Comparison of ENCODE assay signal across 1 cellular context in genomic region chr18:79588636-79589481, GRCh38.
A peak's percentile ranks its signal among the peaks of the same experiment; 100 is the strongest.
TF ChIP-seq lines count a peak whose summit lies in the region.

No MANE protein-coding gene starts in this region.

TF ChIP-seq in HepG2, 621 proteins besides CTCF, POLR2A, EP300 and RAD21 (continued from another document):
- TF ChIP-seq, protein P1, sequence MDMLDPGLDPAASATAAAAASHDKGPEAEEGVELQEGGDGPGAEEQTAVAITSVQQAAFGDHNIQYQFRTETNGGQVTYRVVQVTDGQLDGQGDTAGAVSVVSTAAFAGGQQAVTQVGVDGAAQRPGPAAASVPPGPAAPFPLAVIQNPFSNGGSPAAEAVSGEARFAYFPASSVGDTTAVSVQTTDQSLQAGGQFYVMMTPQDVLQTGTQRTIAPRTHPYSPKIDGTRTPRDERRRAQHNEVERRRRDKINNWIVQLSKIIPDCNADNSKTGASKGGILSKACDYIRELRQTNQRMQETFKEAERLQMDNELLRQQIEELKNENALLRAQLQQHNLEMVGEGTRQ (IDR thresholded peaks at IDR 0.05; ENCODE audit: low read depth, low read length) = no peak
- TF ChIP-seq, protein P1 (CRISPR knock-in tag; IDR thresholded peaks at IDR 0.05; ENCODE audit: borderline replicate concordance) = peak; percentile 49; the same call in 1 of the 2 replicates
- TF ChIP-seq ZFP41 (CRISPR knock-in tag; IDR thresholded peaks at IDR 0.05; ENCODE audit: borderline replicate concordance) = peak; percentile 75; the same call in 1 of the 2 replicates
- peak; percentile 25; the same call in 1 of the 2 replicates for TF ChIP-seq ZNF614 (CRISPR knock-in tag; IDR thresholded peaks at IDR 0.05; ENCODE audit: borderline replicate concordance)
- TF ChIP-seq TEF (CRISPR knock-in tag; IDR thresholded peaks at IDR 0.05) = peak; percentile 31; the same call in 1 of the 2 replicates
- peak; percentile 74; the same call in 1 of the 2 replicates for TF ChIP-seq HES4 (CRISPR knock-in tag; IDR thresholded peaks at IDR 0.05; ENCODE audit: borderline replicate concordance)
- 0 out of 2 replicates have a peak, but pooled peaks have one; percentile 44 for TF ChIP-seq ZNF34 (CRISPR knock-in tag; IDR thresholded peaks at IDR 0.05; ENCODE audit: borderline replicate concordance)
- TF ChIP-seq HNF4A (CRISPR knock-in tag; IDR thresholded peaks at IDR 0.05) = peak; percentile 74
- TF ChIP-seq ZNF136 (CRISPR knock-in tag; IDR thresholded peaks at IDR 0.05; ENCODE audit: low read depth) = 0 out of 2 replicates have a peak, but pooled peaks have one; percentile 15
- peak; percentile 55; the same call in 1 of the 2 replicates for TF ChIP-seq KAT8 (CRISPR knock-in tag; IDR thresholded peaks at IDR 0.05)
- TF ChIP-seq, protein P2, sequence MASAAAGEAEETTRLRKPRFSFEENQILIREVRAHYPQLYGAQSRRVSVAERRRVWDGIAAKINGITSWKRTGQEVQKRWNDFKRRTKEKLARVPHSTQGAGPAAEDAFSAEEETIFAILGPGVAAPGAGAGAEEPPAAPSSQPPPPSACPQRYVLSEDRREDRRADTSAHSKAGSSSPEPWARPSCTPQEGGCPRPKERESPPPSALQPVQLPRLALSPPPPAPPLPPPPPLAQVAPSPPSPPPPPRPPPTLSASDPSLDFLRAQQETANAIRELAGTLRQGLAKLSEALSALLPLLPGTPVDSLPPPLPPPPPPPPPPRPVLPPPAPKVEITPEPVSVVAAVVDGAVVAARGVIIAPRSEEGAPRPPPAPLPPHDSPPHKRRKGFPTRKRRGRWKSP (CRISPR knock-in tag; IDR thresholded peaks at IDR 0.05) = 0 out of 2 replicates have a peak, but pooled peaks have one; percentile 39
- peak; percentile 50; the same call in 1 of the 2 replicates for TF ChIP-seq IRF2 (CRISPR knock-in tag; IDR thresholded peaks at IDR 0.05)
- 0 out of 2 replicates have a peak, but pooled peaks have one; percentile 71 for TF ChIP-seq PBX3 (CRISPR knock-in tag; IDR thresholded peaks at IDR 0.05; ENCODE audit: borderline replicate concordance)
- no peak for TF ChIP-seq ZNF703 (CRISPR knock-in tag; IDR thresholded peaks at IDR 0.05; ENCODE audit: borderline replicate concordance)
- peak; percentile 64; the same call in 1 of the 2 replicates for TF ChIP-seq SRY (CRISPR knock-in tag; IDR thresholded peaks at IDR 0.05)
- TF ChIP-seq BORCS8-MEF2B (CRISPR knock-in tag; IDR thresholded peaks at IDR 0.05) = peak; percentile 92
- TF ChIP-seq, protein P3, sequence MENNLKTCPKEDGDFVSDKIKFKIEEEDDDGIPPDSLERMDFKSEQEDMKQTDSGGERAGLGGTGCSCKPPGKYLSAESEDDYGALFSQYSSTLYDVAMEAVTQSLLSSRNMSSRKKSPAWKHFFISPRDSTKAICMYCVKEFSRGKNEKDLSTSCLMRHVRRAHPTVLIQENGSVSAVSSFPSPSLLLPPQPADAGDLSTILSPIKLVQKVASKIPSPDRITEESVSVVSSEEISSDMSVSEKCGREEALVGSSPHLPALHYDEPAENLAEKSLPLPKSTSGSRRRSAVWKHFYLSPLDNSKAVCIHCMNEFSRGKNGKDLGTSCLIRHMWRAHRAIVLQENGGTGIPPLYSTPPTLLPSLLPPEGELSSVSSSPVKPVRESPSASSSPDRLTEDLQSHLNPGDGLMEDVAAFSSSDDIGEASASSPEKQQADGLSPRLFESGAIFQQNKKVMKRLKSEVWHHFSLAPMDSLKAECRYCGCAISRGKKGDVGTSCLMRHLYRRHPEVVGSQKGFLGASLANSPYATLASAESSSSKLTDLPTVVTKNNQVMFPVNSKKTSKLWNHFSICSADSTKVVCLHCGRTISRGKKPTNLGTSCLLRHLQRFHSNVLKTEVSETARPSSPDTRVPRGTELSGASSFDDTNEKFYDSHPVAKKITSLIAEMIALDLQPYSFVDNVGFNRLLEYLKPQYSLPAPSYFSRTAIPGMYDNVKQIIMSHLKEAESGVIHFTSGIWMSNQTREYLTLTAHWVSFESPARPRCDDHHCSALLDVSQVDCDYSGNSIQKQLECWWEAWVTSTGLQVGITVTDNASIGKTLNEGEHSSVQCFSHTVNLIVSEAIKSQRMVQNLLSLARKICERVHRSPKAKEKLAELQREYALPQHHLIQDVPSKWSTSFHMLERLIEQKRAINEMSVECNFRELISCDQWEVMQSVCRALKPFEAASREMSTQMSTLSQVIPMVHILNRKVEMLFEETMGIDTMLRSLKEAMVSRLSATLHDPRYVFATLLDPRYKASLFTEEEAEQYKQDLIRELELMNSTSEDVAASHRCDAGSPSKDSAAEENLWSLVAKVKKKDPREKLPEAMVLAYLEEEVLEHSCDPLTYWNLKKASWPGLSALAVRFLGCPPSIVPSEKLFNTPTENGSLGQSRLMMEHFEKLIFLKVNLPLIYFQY (CRISPR knock-in tag; IDR thresholded peaks at IDR 0.05; ENCODE audit: borderline replicate concordance) = peak; percentile 47; the same call in 1 of the 2 replicates
- peak in 1 of 2 experiments; percentile 37; a peak in 2 of 4 replicates for TF ChIP-seq MAFK (conservative IDR thresholded peaks at IDR 0.05 in 1 of 2, IDR thresholded peaks at IDR 0.05 in 1 of 2; ENCODE audit: low read length in 2 of 2)
- no peak for TF ChIP-seq NR2F6 (IDR thresholded peaks at IDR 0.05)
- TF ChIP-seq NR2F6 (CRISPR knock-in tag; IDR thresholded peaks at IDR 0.05) = peak; percentile 39; the same call in 1 of the 2 replicates
- peak; percentile 60; the same call in 1 of the 2 replicates for TF ChIP-seq FOSL2 (CRISPR knock-in tag; IDR thresholded peaks at IDR 0.05)
- TF ChIP-seq NR2F1 (CRISPR knock-in tag; IDR thresholded peaks at IDR 0.05) = no peak
- TF ChIP-seq ZNF430 (CRISPR knock-in tag; IDR thresholded peaks at IDR 0.05) = peak; percentile 76; the same call in 1 of the 2 replicates
- TF ChIP-seq, protein P4, sequence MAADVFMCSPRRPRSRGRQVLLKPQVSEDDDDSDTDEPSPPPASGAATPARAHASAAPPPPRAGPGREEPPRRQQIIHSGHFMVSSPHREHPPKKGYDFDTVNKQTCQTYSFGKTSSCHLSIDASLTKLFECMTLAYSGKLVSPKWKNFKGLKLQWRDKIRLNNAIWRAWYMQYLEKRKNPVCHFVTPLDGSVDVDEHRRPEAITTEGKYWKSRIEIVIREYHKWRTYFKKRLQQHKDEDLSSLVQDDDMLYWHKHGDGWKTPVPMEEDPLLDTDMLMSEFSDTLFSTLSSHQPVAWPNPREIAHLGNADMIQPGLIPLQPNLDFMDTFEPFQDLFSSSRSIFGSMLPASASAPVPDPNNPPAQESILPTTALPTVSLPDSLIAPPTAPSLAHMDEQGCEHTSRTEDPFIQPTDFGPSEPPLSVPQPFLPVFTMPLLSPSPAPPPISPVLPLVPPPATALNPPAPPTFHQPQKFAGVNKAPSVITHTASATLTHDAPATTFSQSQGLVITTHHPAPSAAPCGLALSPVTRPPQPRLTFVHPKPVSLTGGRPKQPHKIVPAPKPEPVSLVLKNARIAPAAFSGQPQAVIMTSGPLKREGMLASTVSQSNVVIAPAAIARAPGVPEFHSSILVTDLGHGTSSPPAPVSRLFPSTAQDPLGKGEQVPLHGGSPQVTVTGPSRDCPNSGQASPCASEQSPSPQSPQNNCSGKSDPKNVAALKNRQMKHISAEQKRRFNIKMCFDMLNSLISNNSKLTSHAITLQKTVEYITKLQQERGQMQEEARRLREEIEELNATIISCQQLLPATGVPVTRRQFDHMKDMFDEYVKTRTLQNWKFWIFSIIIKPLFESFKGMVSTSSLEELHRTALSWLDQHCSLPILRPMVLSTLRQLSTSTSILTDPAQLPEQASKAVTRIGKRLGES (CRISPR knock-in tag; IDR thresholded peaks at IDR 0.05; ENCODE audit: borderline replicate concordance) = peak; percentile 90; the same call in 1 of the 2 replicates
- TF ChIP-seq ZNF317 (CRISPR knock-in tag; IDR thresholded peaks at IDR 0.05) = no peak
- peak; percentile 53; the same call in 1 of the 2 replicates for TF ChIP-seq ISL2 (CRISPR knock-in tag; IDR thresholded peaks at IDR 0.05)
- TF ChIP-seq ERF (CRISPR knock-in tag; IDR thresholded peaks at IDR 0.05) = peak; percentile 81; the same call in 1 of the 2 replicates
- TF ChIP-seq, protein P5, sequence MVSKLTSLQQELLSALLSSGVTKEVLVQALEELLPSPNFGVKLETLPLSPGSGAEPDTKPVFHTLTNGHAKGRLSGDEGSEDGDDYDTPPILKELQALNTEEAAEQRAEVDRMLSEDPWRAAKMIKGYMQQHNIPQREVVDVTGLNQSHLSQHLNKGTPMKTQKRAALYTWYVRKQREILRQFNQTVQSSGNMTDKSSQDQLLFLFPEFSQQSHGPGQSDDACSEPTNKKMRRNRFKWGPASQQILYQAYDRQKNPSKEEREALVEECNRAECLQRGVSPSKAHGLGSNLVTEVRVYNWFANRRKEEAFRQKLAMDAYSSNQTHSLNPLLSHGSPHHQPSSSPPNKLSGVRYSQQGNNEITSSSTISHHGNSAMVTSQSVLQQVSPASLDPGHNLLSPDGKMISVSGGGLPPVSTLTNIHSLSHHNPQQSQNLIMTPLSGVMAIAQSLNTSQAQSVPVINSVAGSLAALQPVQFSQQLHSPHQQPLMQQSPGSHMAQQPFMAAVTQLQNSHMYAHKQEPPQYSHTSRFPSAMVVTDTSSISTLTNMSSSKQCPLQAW (CRISPR knock-in tag; IDR thresholded peaks at IDR 0.05) = 0 out of 2 replicates have a peak, but pooled peaks have one; percentile 31
- TF ChIP-seq ZNF101 (CRISPR knock-in tag; IDR thresholded peaks at IDR 0.05; ENCODE audit: borderline replicate concordance, low read depth) = no peak
- TF ChIP-seq, protein P6, sequence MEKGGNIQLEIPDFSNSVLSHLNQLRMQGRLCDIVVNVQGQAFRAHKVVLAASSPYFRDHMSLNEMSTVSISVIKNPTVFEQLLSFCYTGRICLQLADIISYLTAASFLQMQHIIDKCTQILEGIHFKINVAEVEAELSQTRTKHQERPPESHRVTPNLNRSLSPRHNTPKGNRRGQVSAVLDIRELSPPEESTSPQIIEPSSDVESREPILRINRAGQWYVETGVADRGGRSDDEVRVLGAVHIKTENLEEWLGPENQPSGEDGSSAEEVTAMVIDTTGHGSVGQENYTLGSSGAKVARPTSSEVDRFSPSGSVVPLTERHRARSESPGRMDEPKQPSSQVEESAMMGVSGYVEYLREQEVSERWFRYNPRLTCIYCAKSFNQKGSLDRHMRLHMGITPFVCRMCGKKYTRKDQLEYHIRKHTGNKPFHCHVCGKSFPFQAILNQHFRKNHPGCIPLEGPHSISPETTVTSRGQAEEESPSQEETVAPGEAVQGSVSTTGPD (CRISPR knock-in tag; IDR thresholded peaks at IDR 0.05) = peak; percentile 32; the same call in 1 of the 2 replicates
- TF ChIP-seq ZBTB38 (CRISPR knock-in tag; IDR thresholded peaks at IDR 0.05) = peak; percentile 53
- no peak for TF ChIP-seq ZNF260 (CRISPR knock-in tag; IDR thresholded peaks at IDR 0.05; ENCODE audit: borderline replicate concordance, low read depth)
